In genomic region chr1:23403038-23403336, GRCh38 we compare ENCODE assay signal across 11 cellular contexts. TPM values are rescaled to one million over a fixed set of nuclear protein-coding genes. Genes with fewer than 3 reads are reported as not detected.
DNase-seq lines count a peak whose midpoint lies in the region; ATAC-seq and TF ChIP-seq lines count a peak whose summit lies in the region.
"Had no signal": no experiment of that assay in that cellular context is flagged by ENCODE, and none has a peak within 500 bp of the region (broad histone marks: within the 10 kb centered on the region; RNA-seq: fewer than 3 reads in every experiment).

No MANE protein-coding gene starts in this region.

- no peaks in the 10 kb centered on the region for H3K27me3 ChIP-seq in colonic mucosa
- H3K27me3 ChIP-seq: tibial nerve had no signal

- H3K9me3 ChIP-seq in colonic mucosa: no peaks in the 10 kb centered on the region
- H3K9me3 ChIP-seq in mucosa of descending colon: no peaks in the 10 kb centered on the region
- H3K9me3 ChIP-seq: tibial nerve had no signal

- H3K4me3 ChIP-seq in NB4 (ENCODE audit: low read depth, low read length) (peak overlapping the region; percentile 72), colonic mucosa (no peak overlapping the region), mucosa of descending colon (no peak overlapping the region)

- no peaks in the 10 kb centered on the region for H3K36me3 ChIP-seq in colonic mucosa
- H3K36me3 ChIP-seq in mucosa of descending colon (ENCODE audit: low read depth): no peaks in the 10 kb centered on the region

- H3K4me1 ChIP-seq in colonic mucosa (peaks cover 10% of the 10 kb centered on the region), mucosa of descending colon (ENCODE audit: low read depth) (peaks cover 27% of the 10 kb centered on the region)

- TF ChIP-seq CTCF in NB4 (IDR thresholded peaks at IDR 0.05; ENCODE audit: low read depth, low read length): no peak
- TF ChIP-seq CTCF in colonic mucosa (IDR thresholded peaks at IDR 0.05): no peak
- no peak for TF ChIP-seq CTCF in mucosa of descending colon (IDR thresholded peaks at IDR 0.05)
- TF ChIP-seq CTCF in nephron progenitor cell (IDR thresholded peaks at IDR 0.05): no peak

- no peaks in the 10 kb centered on the region for H3K36me3 Mint-ChIP-seq in nephron progenitor cell (ENCODE audit: low read depth)

- peak overlapping the region in 1 of 2 donors; percentile 27 for H3K9ac ChIP-seq in colonic mucosa (ENCODE audit: low read depth in 2 of 2, low read length in 2 of 2)

- no peak for TF ChIP-seq POLR2A in NB4 (IDR thresholded peaks at IDR 0.05; ENCODE audit: extremely low read depth, insufficient read length)

- H3K4me1 Mint-ChIP-seq in nephron progenitor cell: peaks cover 22% of the 10 kb centered on the region

- no peak overlapping the region for H3K4me3 Mint-ChIP-seq in nephron progenitor cell
- H3K4me3 Mint-ChIP-seq: CD4-positive, alpha-beta memory T cell; central memory CD8-positive, alpha-beta T cell had no signal

- H3K27ac Mint-ChIP-seq in nephron progenitor cell: no peak overlapping the region

- no peaks in the 10 kb centered on the region for H3K9me3 Mint-ChIP-seq in nephron progenitor cell
- H3K9me3 Mint-ChIP-seq: CD4-positive, alpha-beta memory T cell; central memory CD8-positive, alpha-beta T cell had no signal

- DNase-seq in AG08395 (ENCODE audit: low spot score) (peak; percentile 80), NB4 (ENCODE audit: low read depth) (peak; percentile 84), colonic mucosa (no peak), mucosa of descending colon (no peak), nephron progenitor cell (no peak), caudate nucleus (lab: John Stamatoyannopoulos, UW) (no peak)
- DNase-seq: CD4-positive, alpha-beta memory T cell had no signal

- ATAC-seq in mucosa of descending colon (peak; percentile 43), HG03175 (IDR thresholded peaks at IDR 0.05; ENCODE audit: unreplicated experiment) (no peak), GM19467 (IDR thresholded peaks at IDR 0.05; ENCODE audit: unreplicated experiment) (no peak)

- H3K27ac ChIP-seq in colonic mucosa (peak overlapping the region; percentile 74), caudate nucleus (ENCODE audit: low read depth, low read length) (no peak overlapping the region)

- peaks cover 2% of the 10 kb centered on the region for H3K27me3 Mint-ChIP-seq in nephron progenitor cell (ENCODE audit: low read depth, poor library complexity)
- H3K27me3 Mint-ChIP-seq: CD4-positive, alpha-beta memory T cell; central memory CD8-positive, alpha-beta T cell had no signal

- intact Hi-C loops in colonic mucosa (cut with DNase I): loop anchor here (10.0 kb wide), 1 partner anchor 58 kb away; the partner anchor contains the start of gene HNRNPR
- intact Hi-C loops in mucosa of descending colon (cut with DNase I, micrococcal nuclease): no loop called here

RNA-seq across cellular contexts. Expression of gene TCEA3, which starts 21.6 kb away (rescaled TPM):
- total RNA-seq in colonic mucosa (100 to 1,000 TPM; 128 to 133 TPM), mucosa of descending colon (100 to 1,000 TPM in 2 of 3 donors, 10 to 100 TPM in 1; 95.7 to 200 (median 125) TPM)

RNA-seq across cellular contexts. Expression of gene ZNF436, which starts 33.4 kb away (rescaled TPM):
- 10 to 100 TPM in 1 of 2 donors, 1 to 10 TPM in 1; 7.1 to 13.9 TPM for total RNA-seq in colonic mucosa
- 10 to 100 TPM; 10.1 to 15.2 (median 11.4) TPM for total RNA-seq in mucosa of descending colon

RNA-seq across cellular contexts. Expression of gene HNRNPR, which starts 58.9 kb away (rescaled TPM):
- total RNA-seq in colonic mucosa (100 to 1,000 TPM; 103 to 165 TPM), mucosa of descending colon (100 to 1,000 TPM in 1 of 3 donors, 10 to 100 TPM in 2; 84.0 to 108 (median 96.6) TPM)

Comparison
In these comparisons a context has a peak if more than half of its experiments do, and no peak if none do; other contexts are left out.
1. DNase-seq: peak in AG08395 (single experiment) and NB4 (single experiment); none in colonic mucosa (single experiment), mucosa of descending colon (0 of 3), nephron progenitor cell (single experiment) and caudate nucleus (0 of 61).